ENCODE assay signal across 13 cellular contexts in genomic region chr20:22796465-22797077, GRCh38.
DNase-seq lines count a peak whose midpoint lies in the region; ATAC-seq and TF ChIP-seq lines count a peak whose summit lies in the region.
"Had no signal": no experiment of that assay in that cellular context is flagged by ENCODE, and none has a peak within 500 bp of the region (broad histone marks: within the 10 kb centered on the region; RNA-seq: fewer than 3 reads in every experiment).

No MANE protein-coding gene starts in this region.

- no peaks in the 10 kb centered on the region for H3K36me3 ChIP-seq in SJCRH30

- no peak overlapping the region for H3K4me3 Mint-ChIP-seq in activated T-cell treated with anti-CD3 and anti-CD28 coated beads, Interleukin-2, amount 50 U/mL, for 24 hours
- H3K4me3 Mint-ChIP-seq: activated naive CD8-positive, alpha-beta T cell had no signal

- no peaks in the 10 kb centered on the region for H3K36me3 Mint-ChIP-seq in activated T-cell treated with anti-CD3 and anti-CD28 coated beads, Interleukin-2, amount 50 U/mL, for 24 hours (ENCODE audit: low read depth)
- H3K36me3 Mint-ChIP-seq: activated naive CD8-positive, alpha-beta T cell had no signal

- peak overlapping the region; percentile 92 for H3K27ac ChIP-seq in SJCRH30

- H3K27me3 ChIP-seq in SJCRH30: no peaks in the 10 kb centered on the region

- H3K27ac Mint-ChIP-seq in activated T-cell treated with anti-CD3 and anti-CD28 coated beads, Interleukin-2, amount 50 U/mL, for 24 hours: no peak overlapping the region
- H3K27ac Mint-ChIP-seq: activated naive CD8-positive, alpha-beta T cell had no signal

- DNase-seq in AG09309 (ENCODE audit: low read depth) (peak; percentile 16), SJCRH30 (peak in 1 of 2 experiments; percentile 46), fibroblast of villous mesenchyme (ENCODE audit: low read depth) (peak; percentile 80), renal cortical epithelial cell (ENCODE audit: low read depth) (peak; percentile 59)
- DNase-seq in activated T-cell treated with anti-CD3 and anti-CD28 coated beads, Interleukin-2, amount 50 U/mL, for 24 hours: no peak
- DNase-seq: activated CD8-positive, alpha-beta memory T cell treated with anti-CD3 and anti-CD28 coated beads for 24 hours; C1 segment of cervical spinal cord; NCI-H2029 treated with DMSO at 0.1 percent for 48 hours; NK-92 treated with Interleukin-12 subunit alpha and Interleukin-12 subunit beta, amount 100 ng/mL, for 24 hours had no signal

- TF ChIP-seq CTCF in AG09309 (IDR thresholded peaks at IDR 0.05; ENCODE audit: control insufficient read depth, insufficient read depth, low read depth, low read length, missing control alignments): no peak
- no peak for TF ChIP-seq CTCF in fibroblast of villous mesenchyme (IDR thresholded peaks at IDR 0.05; ENCODE audit: insufficient read depth, low read depth, low read length)

- H3K4me3 ChIP-seq in AG09309 (ENCODE audit: control insufficient read depth, low read depth, low read length) (no peak overlapping the region), SJCRH30 (no peak overlapping the region), fibroblast of villous mesenchyme (ENCODE audit: low read depth, low read length) (no peak overlapping the region)

- no peaks in the 10 kb centered on the region for H3K9me3 Mint-ChIP-seq in activated T-cell treated with anti-CD3 and anti-CD28 coated beads, Interleukin-2, amount 50 U/mL, for 24 hours

- no peaks in the 10 kb centered on the region for H3K4me1 Mint-ChIP-seq in activated T-cell treated with anti-CD3 and anti-CD28 coated beads, Interleukin-2, amount 50 U/mL, for 24 hours (ENCODE audit: low read depth)

- H3K27me3 Mint-ChIP-seq in activated T-cell treated with anti-CD3 and anti-CD28 coated beads, Interleukin-2, amount 50 U/mL, for 24 hours: no peaks in the 10 kb centered on the region

- H3K9me3 ChIP-seq in SJCRH30 (replicated peaks): no peaks in the 10 kb centered on the region

- ATAC-seq in HG02798 (IDR thresholded peaks at IDR 0.05; ENCODE audit: poor library complexity, unreplicated experiment): no peak
- ATAC-seq in HG02759 (IDR thresholded peaks at IDR 0.05; ENCODE audit: unreplicated experiment): no peak
- no peak for ATAC-seq in GM21367 (IDR thresholded peaks at IDR 0.05; ENCODE audit: unreplicated experiment)

- peaks cover 61% of the 10 kb centered on the region for H3K4me1 ChIP-seq in SJCRH30
